ENCODE assay signal across 15 cellular contexts in the genomic region with DNA sequence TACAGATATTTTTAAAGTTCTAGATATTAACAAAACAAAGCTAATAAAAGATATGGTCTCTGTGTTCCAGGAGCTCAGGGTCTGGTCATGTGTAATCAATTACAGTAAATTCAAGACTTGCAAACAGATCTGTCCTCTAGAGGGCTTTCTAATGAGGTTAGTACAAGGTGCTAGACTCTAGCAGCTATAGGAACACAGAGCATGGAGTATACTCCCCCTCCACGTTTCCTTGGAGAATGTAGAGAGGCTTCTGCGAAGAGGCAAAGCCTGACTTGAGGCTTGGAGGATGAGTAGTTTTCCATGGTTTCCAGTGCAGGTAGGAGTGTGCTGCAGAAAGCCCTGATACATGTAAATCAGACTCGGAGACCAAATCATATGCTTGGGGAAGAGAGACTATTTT. TPM values are rescaled to one million over a fixed set of nuclear protein-coding genes. Genes with fewer than 3 reads are reported as not detected.
DNase-seq lines count a peak whose midpoint lies in the region; ATAC-seq and TF ChIP-seq lines count a peak whose summit lies in the region.
"Had no signal": no experiment of that assay in that cellular context is flagged by ENCODE, and none has a peak within 500 bp of the region (broad histone marks: within the 10 kb centered on the region; RNA-seq: fewer than 3 reads in every experiment).

No MANE protein-coding gene starts in this region.

- H3K4me3 ChIP-seq in Jurkat, Clone E6-1 (ENCODE audit: low read length), result no peak overlapping the region
- H3K4me3 ChIP-seq in astrocyte of the cerebellum (ENCODE audit: low read depth, low read length), result no peak overlapping the region
- H3K4me3 ChIP-seq: esophagus muscularis mucosa had no signal

- H3K27ac ChIP-seq in layer of hippocampus (ENCODE audit: low read depth, low read length), result peak overlapping the region; percentile 3
- H3K27ac ChIP-seq: esophagus muscularis mucosa had no signal

- in situ Hi-C loops in astrocyte of the cerebellum (cut with HindIII; ENCODE audit: low sequenced_read_pairs), result no loop called here

- DNase-seq in EH (ENCODE audit: low read depth), result peak; percentile 37
- peak; percentile 11 for DNase-seq in Jurkat, Clone E6-1 (ENCODE audit: low read depth, low spot score)
- no peak for DNase-seq in astrocyte of the cerebellum (ENCODE audit: low read depth)
- no peak for DNase-seq in medulla oblongata (ENCODE audit: extremely low spot score)
- no peak for DNase-seq in EL
- DNase-seq: activated T-cell treated with anti-CD3 and anti-CD28 coated beads, Interleukin-2, amount 50 U/mL, for 48 hours; DMS153; NCI-H1417 treated with DMSO at 0.1 percent for 48 hours; NK-92 treated with Interleukin-12 subunit alpha and Interleukin-12 subunit beta, amount 100 ng/mL, for 24 hours; stimulated activated CD4-positive, alpha-beta T cell treated with anti-CD3 and anti-CD28 coated beads, Interleukin-12 subunit alpha, Interleukin-12 subunit beta, amount 100 ng/mL, for 4 hours; stimulated activated CD8-positive, alpha-beta memory T cell treated with anti-CD3 and anti-CD28 coated beads, Interleukin-4, amount 100 ng/mL, for 48 hours had no signal

- no peak for ATAC-seq in GM21786 (IDR thresholded peaks at IDR 0.05; ENCODE audit: unreplicated experiment)
- ATAC-seq in HG03469 (IDR thresholded peaks at IDR 0.05; ENCODE audit: unreplicated experiment), result no peak

- no peaks in the 10 kb centered on the region for H3K27me3 ChIP-seq in layer of hippocampus (ENCODE audit: control insufficient read depth, insufficient read depth, low read length)
- H3K27me3 ChIP-seq: esophagus muscularis mucosa had no signal

- TF ChIP-seq CTCF in astrocyte of the cerebellum (IDR thresholded peaks at IDR 0.05; ENCODE audit: low read depth, low read length, missing control alignments), result peak; percentile 30

RNA-seq across cellular contexts. Expression of a gene that starts 32.7 kb away (rescaled TPM):
- polyA plus RNA-seq in Jurkat, Clone E6-1 (2012; ENCODE audit: insufficient read depth, insufficient read length), result 41.9 TPM

Comparison
In these comparisons a context has a peak if more than half of its experiments do, and no peak if none do; other contexts are left out.
1. DNase-seq: peak in EH (single experiment) and Jurkat, Clone E6-1 (single experiment); none in astrocyte of the cerebellum (single experiment), medulla oblongata (single experiment) and EL (single experiment).